Comparison of ENCODE assay signal across 27 cellular contexts in the genomic region with DNA sequence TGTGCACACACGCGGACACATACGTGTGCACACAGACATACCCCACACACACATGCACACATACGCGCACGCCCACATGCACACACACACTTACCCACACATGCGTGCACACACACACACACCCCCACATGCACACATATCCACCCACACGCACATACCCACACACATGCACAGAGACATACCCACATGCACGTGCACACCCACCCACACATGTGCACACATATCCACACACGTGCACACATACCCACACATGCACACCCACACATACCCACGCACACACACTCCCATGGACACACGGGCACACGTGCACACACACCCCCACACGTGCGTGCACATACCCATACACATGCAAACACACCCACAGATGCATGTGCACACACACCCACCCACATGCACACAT. TPM values are rescaled to one million over a fixed set of nuclear protein-coding genes. Genes with fewer than 3 reads are reported as not detected.
"Had no signal": no experiment of that assay in that cellular context is flagged by ENCODE, and none has a peak within 500 bp of the region (broad histone marks: within the 10 kb centered on the region; RNA-seq: fewer than 3 reads in every experiment).

No MANE protein-coding gene starts in this region.

- H3K36me3 Mint-ChIP-seq: naive thymus-derived CD8-positive, alpha-beta T cell had no signal

- H3K4me3 ChIP-seq: cardiac muscle cell, left lung, lung had no signal

- H3K27me3 ChIP-seq: cardiac muscle cell, left lung had no signal

- H3K4me1 Mint-ChIP-seq: endodermal cell, WTC11 had no signal

- H3K36me3 ChIP-seq: cardiac muscle cell, left lung had no signal

- H3K27me3 Mint-ChIP-seq: progenitor cell of endocrine pancreas had no signal

- DNase-seq: activated CD4-positive, alpha-beta T cell treated with anti-CD3 and anti-CD28 coated beads, Interleukin-2, amount 50 U/mL, for 4 hours; activated CD8-positive, alpha-beta memory T cell treated with anti-CD3 and anti-CD28 coated beads, Interleukin-2, amount 50 U/mL, for 48 hours; activated naive CD4-positive, alpha-beta T cell treated with Interleukin-2 at 50 U/mL for 16 hours; activated T-cell treated with anti-CD3 and anti-CD28 coated beads, Interleukin-2, amount 50 U/mL, for 48 hours; amygdala; cortex of kidney; endodermal cell; foreskin fibroblast; left lung; naive thymus-derived CD8-positive, alpha-beta T cell; stimulated activated CD4-positive, alpha-beta T cell treated with anti-CD3 and anti-CD28 coated beads, Interleukin-4, amount 100 ng/mL, for 24 hours; stimulated activated naive CD4-positive, alpha-beta T cell treated with Interleukin-2 at 50 U/mL for 16 hours; T1000 had no signal

- H3K27ac ChIP-seq: cardiac muscle cell, left lung had no signal

- H3K9me3 Mint-ChIP-seq: naive thymus-derived CD8-positive, alpha-beta T cell had no signal

- ATAC-seq: left lung; naive thymus-derived CD8-positive, alpha-beta T cell; WTC11 had no signal

- H3K27ac Mint-ChIP-seq: endodermal cell, progenitor cell of endocrine pancreas, WTC11 had no signal

- H3K9me3 ChIP-seq: left lung had no signal

- H3K4me3 Mint-ChIP-seq: endodermal cell; naive thymus-derived CD8-positive, alpha-beta T cell; WTC11 had no signal

RNA-seq across cellular contexts. Expression of a gene that starts 27.2 kb away (rescaled TPM):
- total RNA-seq: activated CD8-positive, alpha-beta memory T cell treated with anti-CD3 and anti-CD28 coated beads for 36 hours; cerebellum; endodermal cell; epithelial cell of proximal tubule; fibroblast of lung; glomerular endothelial cell; kidney epithelial cell; left lung; lung; mesenteric fat pad; naive thymus-derived CD8-positive, alpha-beta T cell; osteocyte; progenitor cell of endocrine pancreas; T-helper 1 cell treated with Interleukin-12 subunit alpha and Interleukin-12 subunit beta and Interleukin-4 antibody, amounts not matched to agents 30 ng/mL and 1 ng/mL, for 36 hours; urinary bladder; WTC11 had no signal
- polyA plus RNA-seq: fibroblast of lung; lung; naive thymus-derived CD8-positive, alpha-beta T cell; urinary bladder had no signal

RNA-seq across cellular contexts. Expression of a gene that starts 27.9 kb away (rescaled TPM):
- total RNA-seq: osteocyte had no signal
- polyA plus RNA-seq: naive thymus-derived CD8-positive, alpha-beta T cell had no signal
